In the genomic region with DNA sequence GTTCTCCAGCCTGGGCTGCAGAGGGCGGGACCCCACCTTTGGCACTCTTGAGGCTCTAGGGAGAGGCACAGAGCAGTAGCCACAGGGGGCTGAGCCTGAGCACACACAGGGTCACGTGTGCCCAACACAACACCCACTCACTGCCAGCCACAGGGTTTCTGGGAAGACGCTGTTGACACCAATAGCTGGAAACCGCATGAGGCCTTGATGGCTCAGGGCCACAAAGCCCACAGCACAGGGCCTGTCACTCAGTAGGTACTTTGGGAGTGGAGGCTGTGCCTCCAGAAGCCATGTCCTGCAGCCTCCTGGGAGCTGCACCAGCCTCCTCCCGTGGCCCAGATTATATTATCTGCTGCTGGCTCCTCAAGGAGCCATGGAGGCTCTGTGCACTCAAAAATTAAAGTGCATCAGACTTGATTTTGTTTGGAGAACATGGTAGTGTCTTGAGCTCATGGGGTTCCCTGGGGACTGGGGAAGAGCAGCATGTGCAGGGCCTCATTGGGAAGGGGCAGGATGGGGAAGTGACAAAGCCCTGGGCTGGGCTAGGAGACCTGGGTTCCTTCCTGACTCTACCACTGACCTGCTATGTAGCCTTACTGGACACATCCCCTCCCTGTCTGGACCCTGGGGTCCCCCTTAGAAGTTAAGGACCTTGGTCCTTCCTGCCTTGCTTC, we compare ENCODE assay signal across 8 cellular contexts. TPM values are rescaled to one million over a fixed set of nuclear protein-coding genes. Genes with fewer than 3 reads are reported as not detected.
DNase-seq lines count a peak whose midpoint lies in the region; ATAC-seq and TF ChIP-seq lines count a peak whose summit lies in the region.

No MANE protein-coding gene starts in this region.

- H3K9me3 Mint-ChIP-seq in chondrocyte (ENCODE audit: low read depth) (no peaks in the 10 kb centered on the region), Caco-2 (ENCODE audit: unreplicated experiment) (no peaks in the 10 kb centered on the region)
- H3K9me3 Mint-ChIP-seq in naive thymus-derived CD8-positive, alpha-beta T cell, result no peaks in the 10 kb centered on the region
- no peaks in the 10 kb centered on the region for H3K9me3 Mint-ChIP-seq in stimulated activated naive CD8-positive, alpha-beta T cell treated with anti-CD3 and anti-CD28 coated beads, Interleukin-15, Interleukin-2, amounts not matched to agents 100 ng/mL and 50 ng/mL, for 24 hours

- DNase-seq in GDM1 (lab: John Stamatoyannopoulos, UW) (peak; percentile 63), chondrocyte (ENCODE audit: low spot score) (no peak), Caco-2 (no peak), retina (no peak)
- peak; percentile 93 for DNase-seq in Jurkat, Clone E6-1 (ENCODE audit: low read depth, low spot score)
- peak; percentile 74 to 75 for DNase-seq in activated CD4-positive, alpha-beta T cell treated with anti-CD3 and anti-CD28 coated beads for 24 hours (ENCODE audit: low read depth in 2 of 2)
- DNase-seq in naive thymus-derived CD8-positive, alpha-beta T cell, result peak; percentile 58 to 90 (median 80)

- TF ChIP-seq CTCF in chondrocyte (IDR thresholded peaks at IDR 0.05) (no peak), Caco-2 (IDR thresholded peaks at IDR 0.05; ENCODE audit: insufficient read depth in 1 of 2, low read depth in 1 of 2, low read length in 1 of 2, severe bottlenecking in 1 of 2, unreplicated experiment in 1 of 2) (no peak)

- ATAC-seq in naive thymus-derived CD8-positive, alpha-beta T cell, result peak; percentile 90

- peak overlapping the region; percentile 13 for H3K27ac Mint-ChIP-seq in chondrocyte (ENCODE audit: unreplicated experiment)
- H3K27ac Mint-ChIP-seq in naive thymus-derived CD8-positive, alpha-beta T cell, result peak overlapping the region; percentile 91 to 99 (median 96)
- H3K27ac Mint-ChIP-seq in stimulated activated naive CD8-positive, alpha-beta T cell treated with anti-CD3 and anti-CD28 coated beads, Interleukin-15, Interleukin-2, amounts not matched to agents 100 ng/mL and 50 ng/mL, for 24 hours, result peak overlapping the region; percentile 94
- H3K27ac Mint-ChIP-seq in Caco-2 (ENCODE audit: unreplicated experiment), result no peak overlapping the region

- BruUV-seq in Caco-2 (replicated peaks; lab: Mats Ljungman, UMichigan), result no TSS peak

- H3K4me1 Mint-ChIP-seq in chondrocyte (ENCODE audit: low read depth) (peaks cover 34% of the 10 kb centered on the region), Caco-2 (ENCODE audit: low read depth, unreplicated experiment) (no peaks in the 10 kb centered on the region)
- peaks cover 47 to 82% (median 67%) of the 10 kb centered on the region in 4 donors for H3K4me1 Mint-ChIP-seq in naive thymus-derived CD8-positive, alpha-beta T cell
- peaks cover 74% of the 10 kb centered on the region for H3K4me1 Mint-ChIP-seq in stimulated activated naive CD8-positive, alpha-beta T cell treated with anti-CD3 and anti-CD28 coated beads, Interleukin-15, Interleukin-2, amounts not matched to agents 100 ng/mL and 50 ng/mL, for 24 hours (ENCODE audit: low read depth)

- H3K4me3 Mint-ChIP-seq in chondrocyte (ENCODE audit: unreplicated experiment) (no peak overlapping the region), Caco-2 (ENCODE audit: unreplicated experiment) (no peak overlapping the region)
- peak overlapping the region; percentile 61 to 86 (median 78) for H3K4me3 Mint-ChIP-seq in naive thymus-derived CD8-positive, alpha-beta T cell
- peak overlapping the region; percentile 49 for H3K4me3 Mint-ChIP-seq in stimulated activated naive CD8-positive, alpha-beta T cell treated with anti-CD3 and anti-CD28 coated beads, Interleukin-15, Interleukin-2, amounts not matched to agents 100 ng/mL and 50 ng/mL, for 24 hours

- intact Hi-C loops in Caco-2 (cut with micrococcal nuclease; ENCODE audit: unreplicated experiment), result no loop called here

- H3K4me1 ChIP-seq in Caco-2, result 0 out of 2 replicates have a peak, but pooled peaks cover 3% of the 10 kb centered on the region

- H3K27me3 Mint-ChIP-seq in chondrocyte (ENCODE audit: low read depth), result no peaks in the 10 kb centered on the region
- no peaks in the 10 kb centered on the region for H3K27me3 Mint-ChIP-seq in naive thymus-derived CD8-positive, alpha-beta T cell
- no peaks in the 10 kb centered on the region for H3K27me3 Mint-ChIP-seq in stimulated activated naive CD8-positive, alpha-beta T cell treated with anti-CD3 and anti-CD28 coated beads, Interleukin-15, Interleukin-2, amounts not matched to agents 100 ng/mL and 50 ng/mL, for 24 hours
- H3K27me3 Mint-ChIP-seq in Caco-2 (ENCODE audit: insufficient read depth, unreplicated experiment), result no peaks in the 10 kb centered on the region

- peak overlapping the region; percentile 8; the same call in 1 of the 2 replicates for H3K4me3 ChIP-seq in Jurkat, Clone E6-1 (ENCODE audit: low read length)
- H3K4me3 ChIP-seq in Caco-2 (ENCODE audit: low read depth, low read length), result no peak overlapping the region

- POLR2A ChIA-PET in naive thymus-derived CD8-positive, alpha-beta T cell (lab: Charles Lee), result interaction anchor here (0.8 to 10.0 kb wide), 21 partner anchors 8 to 167 kb away, joined by 3 to 152 read pairs (median 4); partner anchors contain the start of genes DRC3, SREBF1 and TOM1L2
- POLR2A ChIA-PET in Caco-2 (lab: Charles Lee), result no interaction called here

- H3K9me3 ChIP-seq in Caco-2, result no peaks in the 10 kb centered on the region

- no peaks in the 10 kb centered on the region for H3K27me3 ChIP-seq in Caco-2 (replicated peaks; ENCODE audit: control insufficient read depth, insufficient read depth, low read length)

- CTCF ChIA-PET in Caco-2 (lab: Charles Lee), result interaction anchor here (0.8 kb wide), 1 partner anchor 70 kb away, joined by 3 read pairs; no protein-coding TSS in a partner anchor

- H3K36me3 ChIP-seq in Caco-2 (ENCODE audit: control insufficient read depth, insufficient read depth, low read length), result no peaks in the 10 kb centered on the region

- H3K36me3 Mint-ChIP-seq in chondrocyte (ENCODE audit: low read depth) (peaks cover 15% of the 10 kb centered on the region), Caco-2 (ENCODE audit: insufficient read depth, unreplicated experiment) (peaks cover 7% of the 10 kb centered on the region)
- no peaks in the 10 kb centered on the region for H3K36me3 Mint-ChIP-seq in naive thymus-derived CD8-positive, alpha-beta T cell
- H3K36me3 Mint-ChIP-seq in stimulated activated naive CD8-positive, alpha-beta T cell treated with anti-CD3 and anti-CD28 coated beads, Interleukin-15, Interleukin-2, amounts not matched to agents 100 ng/mL and 50 ng/mL, for 24 hours (ENCODE audit: low read depth), result no peaks in the 10 kb centered on the region

RNA-seq across cellular contexts. Expression of gene SREBF1, which starts 12.5 kb away (rescaled TPM):
- polyA plus RNA-seq in Jurkat, Clone E6-1 (2012; ENCODE audit: insufficient read depth, insufficient read length), result 241 TPM
- total RNA-seq in chondrocyte (22.8 to 26.7 TPM (median 23.4 TPM) in 3 replicates), Caco-2 (2022) (109 and 118 TPM in 2 replicates)
- 10 to 100 TPM; 40.6 to 43.8 TPM for total RNA-seq in naive thymus-derived CD8-positive, alpha-beta T cell
- polyA plus RNA-seq in naive thymus-derived CD8-positive, alpha-beta T cell, result 10 to 100 TPM; 16.3 to 57.0 (median 44.8) TPM

Comparison
In these comparisons a context has a peak if more than half of its experiments do, and no peak if none do; other contexts are left out.
1. DNase-seq: peak in GDM1 (single experiment), Jurkat, Clone E6-1 (single experiment), activated CD4-positive, alpha-beta T cell treated with anti-CD3 and anti-CD28 coated beads for 24 hours (2 of 2) and naive thymus-derived CD8-positive, alpha-beta T cell (10 of 10); none in chondrocyte (single experiment), Caco-2 (0 of 2) and retina (single experiment).
2. H3K4me3 Mint-ChIP-seq: peak in naive thymus-derived CD8-positive, alpha-beta T cell (10 of 10) and stimulated activated naive CD8-positive, alpha-beta T cell treated with anti-CD3 and anti-CD28 coated beads, Interleukin-15, Interleukin-2, amounts not matched to agents 100 ng/mL and 50 ng/mL, for 24 hours (single experiment); none in chondrocyte (single experiment) and Caco-2 (single experiment).